Comparison of ENCODE assay signal across 11 cellular contexts in the genomic region with DNA sequence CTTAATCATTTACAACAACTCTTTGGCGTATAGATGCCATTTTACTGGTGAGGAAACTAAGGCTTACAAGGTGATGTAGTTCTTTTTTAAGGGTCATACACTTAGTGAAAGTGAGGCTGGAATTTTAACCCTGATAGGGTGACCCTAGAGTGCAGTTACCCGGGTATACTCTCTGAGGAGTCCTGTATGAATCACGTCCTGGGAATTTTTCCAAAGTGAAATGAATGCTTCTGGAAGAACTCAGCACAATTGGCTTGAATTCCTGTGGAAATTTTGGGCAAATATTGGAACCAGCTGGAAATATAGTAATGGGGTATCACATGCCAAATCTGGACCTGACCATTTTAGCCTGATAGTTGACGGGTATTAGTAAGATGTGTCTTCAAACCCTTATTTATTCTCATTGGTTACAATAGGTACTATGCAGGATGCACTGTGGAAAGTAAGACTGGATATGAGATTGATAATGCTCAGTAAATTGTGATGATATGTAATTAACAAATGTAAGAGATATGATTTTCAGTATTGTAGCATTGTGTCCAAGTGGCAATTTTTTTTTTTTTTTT. TPM values are rescaled to one million over a fixed set of nuclear protein-coding genes. Genes with fewer than 3 reads are reported as not detected.
DNase-seq lines count a peak whose midpoint lies in the region; ATAC-seq and TF ChIP-seq lines count a peak whose summit lies in the region.
"Had no signal": no experiment of that assay in that cellular context is flagged by ENCODE, and none has a peak within 500 bp of the region (broad histone marks: within the 10 kb centered on the region; RNA-seq: fewer than 3 reads in every experiment).

No MANE protein-coding gene starts in this region.

- peak; percentile 91 for ATAC-seq in SK-N-SH treated with all-trans-retinoic acid at 6 μM for 48 hours
- ATAC-seq in sciatic nerve, result peak; percentile 86

- H3K4me3 ChIP-seq in fibroblast of the aortic adventitia (ENCODE audit: low read depth, low read length), result no peak overlapping the region

- no peak for TF ChIP-seq CTCF in fibroblast of the aortic adventitia (IDR thresholded peaks at IDR 0.05; ENCODE audit: insufficient read depth, low read length)

- DNase-seq in G401 (ENCODE audit: low spot score) (peak; percentile 58), fibroblast of the aortic adventitia (ENCODE audit: low read depth) (peak; percentile 99), sciatic nerve (ENCODE audit: low spot score) (no peak), SKM-1 treated with dmso at 0.1 percent for 144 hours (lab: John Stamatoyannopoulos, UW; ENCODE audit: unreplicated experiment) (no peak), mucosa of gallbladder (ENCODE audit: low spot score) (no peak), NCI-H1048 (lab: John Stamatoyannopoulos, UW) (no peak)
- no peak for DNase-seq in stimulated activated CD4-positive, alpha-beta T cell treated with anti-CD3 and anti-CD28 coated beads, Interleukin-15, amount 100 ng/mL, for 24 hours
- DNase-seq: activated gamma-delta T cell treated with Interleukin-2 at 50 U/mL for 16 hours, DND-41, naive B cell had no signal

- intact Hi-C loops in sciatic nerve (cut with DNase I), result no loop called here

- in situ Hi-C loops in G401 (cut with HindIII; ENCODE audit: low sequenced_read_pairs), result no loop called here

TF ChIP-seq in SK-N-SH treated with all-trans-retinoic acid at 6 μM for 48 hours, 23 proteins besides CTCF, POLR2A, EP300 and RAD21:
- peak; percentile 81 for TF ChIP-seq ISL1 (CRISPR knock-in tag; IDR thresholded peaks at IDR 0.05)
- TF ChIP-seq, protein P1, sequence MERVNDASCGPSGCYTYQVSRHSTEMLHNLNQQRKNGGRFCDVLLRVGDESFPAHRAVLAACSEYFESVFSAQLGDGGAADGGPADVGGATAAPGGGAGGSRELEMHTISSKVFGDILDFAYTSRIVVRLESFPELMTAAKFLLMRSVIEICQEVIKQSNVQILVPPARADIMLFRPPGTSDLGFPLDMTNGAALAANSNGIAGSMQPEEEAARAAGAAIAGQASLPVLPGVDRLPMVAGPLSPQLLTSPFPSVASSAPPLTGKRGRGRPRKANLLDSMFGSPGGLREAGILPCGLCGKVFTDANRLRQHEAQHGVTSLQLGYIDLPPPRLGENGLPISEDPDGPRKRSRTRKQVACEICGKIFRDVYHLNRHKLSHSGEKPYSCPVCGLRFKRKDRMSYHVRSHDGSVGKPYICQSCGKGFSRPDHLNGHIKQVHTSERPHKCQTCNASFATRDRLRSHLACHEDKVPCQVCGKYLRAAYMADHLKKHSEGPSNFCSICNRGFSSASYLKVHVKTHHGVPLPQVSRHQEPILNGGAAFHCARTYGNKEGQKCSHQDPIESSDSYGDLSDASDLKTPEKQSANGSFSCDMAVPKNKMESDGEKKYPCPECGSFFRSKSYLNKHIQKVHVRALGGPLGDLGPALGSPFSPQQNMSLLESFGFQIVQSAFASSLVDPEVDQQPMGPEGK (CRISPR knock-in tag; IDR thresholded peaks at IDR 0.05; ENCODE audit: borderline replicate concordance), result peak; percentile 64; the same call in 1 of the 2 replicates
- TF ChIP-seq TOX (CRISPR knock-in tag; IDR thresholded peaks at IDR 0.05; ENCODE audit: borderline replicate concordance), result no peak

RNA-seq across cellular contexts. Expression of a gene that starts 14.8 kb away (rescaled TPM):
- total RNA-seq in G401 (2014; rRNA removed; shearing (Covaris generic)), result 365 and 559 TPM in 2 replicates
- total RNA-seq in fibroblast of the aortic adventitia (ENCODE audit: low replicate concordance) (313 and 807 TPM in 2 replicates), sciatic nerve (147 TPM), mucosa of gallbladder (152 TPM)

Comparison
In these comparisons a context has a peak if more than half of its experiments do, and no peak if none do; other contexts are left out.
1. DNase-seq: peak in G401 (single experiment) and fibroblast of the aortic adventitia (single experiment); none in sciatic nerve (single experiment), stimulated activated CD4-positive, alpha-beta T cell treated with anti-CD3 and anti-CD28 coated beads, Interleukin-15, amount 100 ng/mL, for 24 hours (single experiment), SKM-1 treated with dmso at 0.1 percent for 144 hours (single experiment), mucosa of gallbladder (single experiment) and NCI-H1048 (single experiment).